In the genomic region with DNA sequence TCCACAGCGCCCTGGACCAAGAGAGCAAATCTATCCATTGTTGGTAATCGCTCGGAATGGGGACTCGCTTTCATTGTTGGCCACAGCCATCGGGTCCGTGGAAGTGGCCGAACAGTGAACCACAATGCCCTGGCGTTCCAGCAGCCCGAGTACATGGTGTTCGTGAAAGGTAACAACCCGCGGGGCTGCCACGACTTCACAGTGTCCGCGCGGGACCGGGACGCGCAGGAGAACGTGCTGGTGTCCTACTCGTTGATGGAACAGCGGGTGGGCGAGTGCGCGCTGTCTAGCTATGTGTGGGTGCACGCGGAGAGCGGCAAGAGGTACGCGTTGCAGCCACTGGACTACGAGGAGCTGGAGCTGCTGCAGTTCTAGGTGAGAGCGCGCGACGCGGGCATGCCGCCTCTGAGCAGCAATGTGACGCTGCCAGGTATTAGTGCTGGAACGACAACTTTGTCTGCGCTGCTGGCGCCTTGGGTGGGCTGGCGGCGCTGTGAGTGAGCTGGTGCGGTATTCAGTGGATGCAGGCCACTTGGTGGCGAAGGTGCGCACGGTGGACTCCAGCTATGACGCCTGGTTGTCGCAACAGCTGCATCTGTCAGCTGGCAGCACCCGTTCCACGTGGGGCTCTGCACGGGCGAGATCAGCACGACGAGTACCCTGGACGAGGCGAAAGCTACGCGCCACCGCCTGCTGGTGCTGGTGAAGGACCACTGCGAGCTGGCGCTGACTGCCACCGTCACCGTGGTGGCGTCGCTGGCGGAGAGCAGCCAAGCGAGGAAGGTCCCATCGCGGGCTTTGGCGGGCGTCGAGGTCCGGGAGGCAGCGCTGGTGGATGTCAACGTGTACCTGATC, we compare ENCODE assay signal across 8 cellular contexts. TPM values are rescaled to one million over a fixed set of nuclear protein-coding genes. Genes with fewer than 3 reads are reported as not detected.
"Had no signal": no experiment of that assay in that cellular context is flagged by ENCODE, and none has a peak within 500 bp of the region (broad histone marks: within the 10 kb centered on the region; RNA-seq: fewer than 3 reads in every experiment).

No MANE protein-coding gene starts in this region.

- DNase-seq: H9, HCEC 1CT, IMR-90 had no signal

- FAIRE-seq: H1, H54, HTR-8/SVneo had no signal

- H3K4me3 ChIP-seq: GM23338 had no signal

- H2AFZ ChIP-seq: GM23338 had no signal

- ATAC-seq: GM23338 had no signal

- H3K4me2 ChIP-seq: GM23338 had no signal

- H3K27ac Mint-ChIP-seq: GM23338, H9 had no signal

- H3K4me1 Mint-ChIP-seq: GM23338 had no signal

- H3K4me3 Mint-ChIP-seq: GM23338, H9 had no signal

RNA-seq across cellular contexts. Expression of gene PCDHA11, which starts 6.1 kb away (rescaled TPM):
- total RNA-seq: HT-29 had no signal
- polyA plus RNA-seq: IMR-90 had no signal

RNA-seq across cellular contexts. Expression of gene PCDHA12, which starts 12.4 kb away (rescaled TPM):
- total RNA-seq: HT-29, IMR-90 had no signal
- polyA plus RNA-seq: IMR-90 had no signal

RNA-seq across cellular contexts. Expression of gene PCDHA9, which starts 14.5 kb away (rescaled TPM):
- total RNA-seq: HT-29 had no signal
- polyA plus RNA-seq: IMR-90 had no signal

RNA-seq across cellular contexts. Expression of gene PCDHA13, which starts 19.3 kb away (rescaled TPM):
- total RNA-seq: HT-29, IMR-90 had no signal
- polyA plus RNA-seq: IMR-90 had no signal
